ENCODE assay signal across 8 cellular contexts in genomic region chr14:23237772-23238594, GRCh38. TPM values are rescaled to one million over a fixed set of nuclear protein-coding genes. Genes with fewer than 3 reads are reported as not detected.
DNase-seq lines count a peak whose midpoint lies in the region; ATAC-seq, FAIRE-seq and TF ChIP-seq lines count a peak whose summit lies in the region.

Gene RNF212B, plus strand, starts transcription at chr14:23237936. Its CDS starts 2,410 bp downstream, at chr14:23240346.

- no peaks in the 10 kb centered on the region for H4K20me1 ChIP-seq in endothelial cell of umbilical vein (replicated peaks; ENCODE audit: control insufficient read depth, extremely low read depth, insufficient read depth, low read length)

- H2AFZ ChIP-seq in endothelial cell of umbilical vein (ENCODE audit: low read depth, low read length), result peak within 1 kb of the TSS; percentile 88

- H3K4me3 ChIP-seq in endothelial cell of umbilical vein (replicated peaks in 1 of 3; ENCODE audit: insufficient read depth in 1 of 3, low read depth in 1 of 3, low read length in 3 of 3), result no peak within 1 kb of the TSS

- DNase-seq in GDM1 (lab: John Stamatoyannopoulos, UW) (peak; percentile 31), HPDE6-E6E7 (ENCODE audit: extremely low spot score) (peak; percentile 97), NOMO-1 treated with dmso at 0.1 percent for 144 hours (lab: John Stamatoyannopoulos, UW; ENCODE audit: unreplicated experiment) (peak; percentile 84), endothelial cell of umbilical vein (ENCODE audit: low read depth, low spot score) (peak; percentile 75), mesenteric fat pad (ENCODE audit: low spot score) (peak; percentile 96)
- peak; percentile 78 for DNase-seq in activated CD8-positive, alpha-beta memory T cell treated with anti-CD3 and anti-CD28 coated beads, Interleukin-2, amount 50 U/mL, for 4 hours
- DNase-seq in stimulated activated CD8-positive, alpha-beta memory T cell treated with anti-CD3 and anti-CD28 coated beads, Interleukin-12 subunit alpha, Interleukin-12 subunit beta, amount 100 ng/mL, for 1 hour (ENCODE audit: low read depth), result peak; percentile 61

- BruUV-seq in endothelial cell of umbilical vein (replicated peaks; lab: Mats Ljungman, UMichigan), result no TSS peak

- POLR2A ChIA-PET in endothelial cell of umbilical vein (lab: Charles Lee), result no interaction called here

- H3K9ac ChIP-seq in endothelial cell of umbilical vein (replicated peaks; ENCODE audit: extremely low read depth, insufficient read depth, low read length), result peak within 1 kb of the TSS; percentile 4

- FAIRE-seq in endothelial cell of umbilical vein (lab: Jason Lieb, UNC), result peak; percentile 79

- no peak for ATAC-seq in HG03139 (IDR thresholded peaks at IDR 0.05; ENCODE audit: unreplicated experiment)

- H3K36me3 ChIP-seq in endothelial cell of umbilical vein (ENCODE audit: control insufficient read depth in 2 of 2, extremely low read depth in 1 of 2, insufficient read depth in 2 of 2, low read length in 2 of 2), result no peaks in the 10 kb centered on the region

- peaks cover 5% of the 10 kb centered on the region for H3K4me1 ChIP-seq in endothelial cell of umbilical vein (ENCODE audit: control insufficient read depth, extremely low read depth, insufficient read depth, low read length)

- peaks cover 0 to 3% of the 10 kb centered on the region in 2 experiments for H3K27me3 ChIP-seq in endothelial cell of umbilical vein (ENCODE audit: control insufficient read depth in 2 of 2, insufficient read depth in 2 of 2, low read length in 2 of 2)

- peak within 1 kb of the TSS; percentile 72 for H3K4me2 ChIP-seq in endothelial cell of umbilical vein (ENCODE audit: insufficient read depth, low read length)

- H3K79me2 ChIP-seq in endothelial cell of umbilical vein (ENCODE audit: control insufficient read depth, insufficient read depth, low read length), result no peaks in the 10 kb centered on the region

- TF ChIP-seq POLR2A in endothelial cell of umbilical vein (IDR thresholded peaks at IDR 0.05; ENCODE audit: low read depth, low read length), result no peak

- intact Hi-C loops in endothelial cell of umbilical vein (cut with micrococcal nuclease), result no loop called here

- H3K9me3 ChIP-seq in endothelial cell of umbilical vein (replicated peaks; ENCODE audit: control insufficient read depth, insufficient read depth, low read length), result no peaks in the 10 kb centered on the region

- no peaks in the 10 kb centered on the region for H3K9me1 ChIP-seq in endothelial cell of umbilical vein (replicated peaks; ENCODE audit: control insufficient read depth, extremely low read depth, insufficient read depth, low read length)

- dilution Hi-C loops in endothelial cell of umbilical vein (cut with MboI; ENCODE audit: extremely low pct_ligation_motif_present, low sequenced_read_pairs), result no loop called here

- CTCF ChIA-PET in endothelial cell of umbilical vein (lab: Charles Lee), result interaction anchor here (0.6 to 1.3 kb wide), 5 partner anchors 11 to 117 kb away, joined by 3 to 8 read pairs (median 3); no protein-coding TSS in a partner anchor

- no peak for TF ChIP-seq CTCF in endothelial cell of umbilical vein (IDR thresholded peaks at IDR 0.05; ENCODE audit: extremely low read depth in 1 of 2, insufficient read depth in 1 of 2, low read depth in 1 of 2, low read length in 2 of 2)

- H3K27ac ChIP-seq in endothelial cell of umbilical vein (ENCODE audit: insufficient read depth, low read depth, low read length), result no peak within 1 kb of the TSS

TF ChIP-seq in endothelial cell of umbilical vein, 7 proteins besides CTCF, POLR2A, EP300 and RAD21:
- TF ChIP-seq GATA2 (IDR thresholded peaks at IDR 0.05; ENCODE audit: insufficient read depth, insufficient read length, low read depth, low read length), result no peak
- TF ChIP-seq MAX (IDR thresholded peaks at IDR 0.05; ENCODE audit: insufficient read depth, insufficient read length), result no peak

RNA-seq across cellular contexts. Expression of gene RNF212B, which starts in this region (rescaled TPM):
- total RNA-seq in endothelial cell of umbilical vein, result not detected in 2 replicates
- polyA plus RNA-seq in endothelial cell of umbilical vein, result not detected in 2 replicates
- not detected in 2 replicates for polyA plus RNA-seq in endothelial cell of umbilical vein (2011; cell fraction: cytosol; rRNA removed)
- not detected in 2 replicates for polyA plus RNA-seq in endothelial cell of umbilical vein (2011; cell fraction: nucleus; rRNA removed)
- polyA plus RNA-seq in endothelial cell of umbilical vein (2012), result not detected in 2 replicates
- polyA minus RNA-seq in endothelial cell of umbilical vein, result not detected in 2 replicates
- not detected for polyA minus RNA-seq in endothelial cell of umbilical vein (2011; cell fraction: cytosol; rRNA and poly(A)+ RNA removed)
- not detected in 2 replicates for polyA minus RNA-seq in endothelial cell of umbilical vein (2011; cell fraction: nucleus; rRNA and poly(A)+ RNA removed)
- not detected for total RNA-seq in mesenteric fat pad

Comparison
In these comparisons a context has a peak if more than half of its experiments do, and no peak if none do; other contexts are left out.
1. Peak in DNase-seq, H3K9ac ChIP-seq and H3K4me2 ChIP-seq in endothelial cell of umbilical vein; RNA of the gene not detected or under 1 TPM.
2. Peak in DNase-seq in mesenteric fat pad; RNA of the gene not detected or under 1 TPM.
3. DNase-seq: peak in every context shown above with its lines; median percentile 97 in HPDE6-E6E7; 96 in mesenteric fat pad; 84 in NOMO-1 treated with dmso at 0.1 percent for 144 hours; 78 in activated CD8-positive, alpha-beta memory T cell treated with anti-CD3 and anti-CD28 coated beads, Interleukin-2, amount 50 U/mL, for 4 hours; 75 in endothelial cell of umbilical vein; 61 in stimulated activated CD8-positive, alpha-beta memory T cell treated with anti-CD3 and anti-CD28 coated beads, Interleukin-12 subunit alpha, Interleukin-12 subunit beta, amount 100 ng/mL, for 1 hour; 31 in GDM1.